34 cellular contexts compared by ENCODE assay signal in the genomic region with DNA sequence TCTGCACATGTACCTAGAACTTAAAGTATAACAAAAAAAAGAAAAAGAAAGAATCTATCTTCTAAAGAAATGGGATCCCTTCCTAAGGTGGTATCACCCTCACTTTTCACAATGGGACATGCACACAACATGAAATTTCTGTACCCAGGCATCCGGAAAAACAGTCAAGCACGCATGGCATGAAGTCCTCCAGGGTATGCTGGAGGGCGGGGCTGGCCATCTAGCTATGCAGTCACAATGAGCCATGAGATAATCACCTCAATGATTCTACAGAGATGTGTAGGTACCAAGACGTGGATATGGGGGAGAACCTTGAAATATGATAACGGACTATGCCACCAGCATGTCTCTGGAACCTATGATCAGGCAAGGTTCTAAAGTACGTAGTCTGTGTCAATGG.
"Had no signal": no experiment of that assay in that cellular context is flagged by ENCODE, and none has a peak within 500 bp of the region (broad histone marks: within the 10 kb centered on the region; RNA-seq: fewer than 3 reads in every experiment).

No MANE protein-coding gene starts in this region.

- H3K27me3 ChIP-seq: MG63 had no signal

- DNase-seq: Karpas-422, Kasumi-1, MG63, MM.1S, MV-4-11, NCI-H1048, NCI-H1092, NCI-H1092 treated with DMSO at 0.1 percent for 48 hours, NCI-H1105, NCI-H1105 treated with DMSO at 0.1 percent for 48 hours, NCI-H1417, NCI-H1417 treated with DMSO at 0.1 percent for 48 hours, NCI-H1436, NCI-H1436 treated with DMSO at 0.1 percent for 48 hours, NCI-H146, NCI-H1694, NCI-H1694 treated with DMSO at 0.1 percent for 48 hours, NCI-H187, NCI-H187 treated with DMSO at 0.1 percent for 48 hours, NCI-H1930, NCI-H2029, NCI-H2029 treated with DMSO at 0.1 percent for 48 hours, NCI-H2081, NCI-H2081 treated with DMSO at 0.1 percent for 48 hours, NCI-H2107, NCI-H2171, NCI-H2171 treated with DMSO at 0.1 percent for 48 hours, NCI-H2227 treated with DMSO at 0.1 percent for 48 hours, NCI-H226, NCI-H345, NCI-H446, NCI-H446 treated with DMSO at 0.1 percent for 48 hours, NCI-H510A, NCI-H510A treated with DMSO at 0.1 percent for 48 hours had no signal

- H3K4me3 ChIP-seq: MG63 had no signal

- H3K9me3 ChIP-seq: MG63 had no signal

- H3K36me3 ChIP-seq: MG63 had no signal
